18 cellular contexts compared by ENCODE assay signal in the genomic region with DNA sequence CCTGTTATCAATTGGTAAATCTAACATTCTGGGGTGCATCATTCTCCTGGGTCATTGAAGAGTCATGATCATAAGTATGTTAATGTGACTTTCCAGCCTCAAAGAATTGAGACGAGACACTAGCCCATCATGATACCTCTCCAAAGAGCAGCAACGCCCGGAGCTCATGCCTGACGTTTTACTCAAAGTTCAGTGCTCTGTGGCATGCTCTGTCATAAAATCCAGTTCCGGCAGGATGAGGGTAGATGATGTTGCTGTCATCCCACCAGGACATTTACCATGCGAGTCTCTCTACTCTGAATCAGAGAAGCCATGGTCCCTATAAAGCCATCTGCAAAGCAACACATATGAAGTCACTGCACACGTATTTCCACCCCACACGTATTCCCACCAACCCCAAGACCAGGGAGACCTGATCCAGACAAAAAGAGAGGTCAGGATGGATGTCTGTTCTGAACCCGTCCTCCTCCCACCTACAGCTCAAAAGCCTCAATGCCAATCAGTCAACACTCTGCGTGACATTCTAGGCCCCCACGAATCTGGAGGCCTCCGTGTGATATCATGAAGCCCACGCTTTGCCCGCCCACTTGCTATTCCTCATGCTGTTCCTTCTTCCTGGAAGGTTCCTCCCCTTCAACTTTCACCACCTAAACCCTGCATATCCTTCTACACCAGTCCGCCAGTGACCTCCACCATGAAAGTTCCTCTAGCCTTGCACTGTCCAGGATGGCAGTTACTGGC.
DNase-seq lines count a peak whose midpoint lies in the region; ATAC-seq and TF ChIP-seq lines count a peak whose summit lies in the region.
"Had no signal": no experiment of that assay in that cellular context is flagged by ENCODE, and none has a peak within 500 bp of the region (broad histone marks: within the 10 kb centered on the region; RNA-seq: fewer than 3 reads in every experiment).

No MANE protein-coding gene starts in this region.

- intact Hi-C loops in CD4-positive, alpha-beta memory T cell (cut with micrococcal nuclease), result no loop called here

- peaks cover 18% of the 10 kb centered on the region for H3K36me3 Mint-ChIP-seq in CD4-positive, CD25-positive, alpha-beta regulatory T cell
- H3K36me3 Mint-ChIP-seq in CD4-positive, alpha-beta memory T cell, result peaks cover 11 to 35% of the 10 kb centered on the region in 2 donors
- H3K36me3 Mint-ChIP-seq in neural crest cell (ENCODE audit: low read depth), result peaks cover 10% of the 10 kb centered on the region

- H3K4me1 ChIP-seq in CD4-positive, CD25-positive, alpha-beta regulatory T cell (ENCODE audit: control insufficient read depth, insufficient read depth, low read length, poor library complexity, severe bottlenecking), result peaks cover 8% of the 10 kb centered on the region
- H3K4me1 ChIP-seq in CD4-positive, alpha-beta memory T cell (ENCODE audit: insufficient read depth, low read length), result peaks cover 11% of the 10 kb centered on the region

- no peak for DNase-seq in CD4-positive, CD25-positive, alpha-beta regulatory T cell
- no peak for DNase-seq in CD4-positive, alpha-beta memory T cell
- DNase-seq in caudate nucleus (lab: John Stamatoyannopoulos, UW) (peak in 44 of 61 donors; percentile 15 to 95 (median 67)), neural crest cell (ENCODE audit: low read depth, low spot score) (no peak), superior temporal gyrus (ENCODE audit: extremely low spot score) (no peak), OCI-M2 (lab: John Stamatoyannopoulos, UW; ENCODE audit: unreplicated experiment) (no peak)
- DNase-seq: effector memory CD4-positive, alpha-beta T cell; esophagus squamous epithelium; GOT3; NCI-H1092 treated with DMSO at 0.1 percent for 48 hours; NCI-H2107; NCI-H526; right lobe of liver; stimulated activated naive B cell treated with anti-CD40 and anti-IgM and Interleukin-4, amounts not matched to agents 10 μg/mL and 1 μg/mL and 100 μg/mL, for 72 hours had no signal

- H3K27me3 Mint-ChIP-seq in CD4-positive, CD25-positive, alpha-beta regulatory T cell, result no peaks in the 10 kb centered on the region
- H3K27me3 Mint-ChIP-seq in CD4-positive, alpha-beta memory T cell, result no peaks in the 10 kb centered on the region
- no peaks in the 10 kb centered on the region for H3K27me3 Mint-ChIP-seq in neural crest cell (ENCODE audit: low read depth)
- H3K27me3 Mint-ChIP-seq: central memory CD8-positive, alpha-beta T cell; stimulated activated naive B cell treated with anti-CD40 and anti-IgM and Interleukin-4, amounts not matched to agents 10 μg/mL and 1 μg/mL and 100 μg/mL, for 72 hours had no signal

- no peak for TF ChIP-seq CTCF in neural crest cell (conservative IDR thresholded peaks at IDR 0.05)

- H3K36me3 ChIP-seq in CD4-positive, CD25-positive, alpha-beta regulatory T cell (ENCODE audit: control insufficient read depth, insufficient read depth, low read length), result peaks cover 28% of the 10 kb centered on the region
- H3K36me3 ChIP-seq in CD4-positive, alpha-beta memory T cell (ENCODE audit: insufficient read depth, low read length), result no peaks in the 10 kb centered on the region
- H3K36me3 ChIP-seq: right lobe of liver had no signal

- H3K4me1 Mint-ChIP-seq in CD4-positive, CD25-positive, alpha-beta regulatory T cell, result peaks cover 8 to 41% (median 20%) of the 10 kb centered on the region in 4 donors
- H3K4me1 Mint-ChIP-seq in CD4-positive, alpha-beta memory T cell, result peaks cover 9 to 36% (median 18%) of the 10 kb centered on the region in 4 donors
- H3K4me1 Mint-ChIP-seq in neural crest cell, result peaks cover 63% of the 10 kb centered on the region

- H3K9me3 Mint-ChIP-seq in CD4-positive, CD25-positive, alpha-beta regulatory T cell, result no peaks in the 10 kb centered on the region
- peaks cover 0 to 2% (median 0%) of the 10 kb centered on the region in 8 donors for H3K9me3 Mint-ChIP-seq in CD4-positive, alpha-beta memory T cell
- no peaks in the 10 kb centered on the region for H3K9me3 Mint-ChIP-seq in neural crest cell
- H3K9me3 Mint-ChIP-seq: central memory CD8-positive, alpha-beta T cell; stimulated activated naive B cell treated with anti-CD40 and anti-IgM and Interleukin-4, amounts not matched to agents 10 μg/mL and 1 μg/mL and 100 μg/mL, for 72 hours had no signal

- no peaks in the 10 kb centered on the region for H3K9me3 ChIP-seq in CD4-positive, CD25-positive, alpha-beta regulatory T cell (ENCODE audit: control insufficient read depth in 2 of 2, low read length in 2 of 2)
- H3K9me3 ChIP-seq in CD4-positive, alpha-beta memory T cell (ENCODE audit: control insufficient read depth in 1 of 2, low read length in 2 of 2), result no peaks in the 10 kb centered on the region
- H3K9me3 ChIP-seq: esophagus squamous epithelium, right lobe of liver had no signal

- H3K27me3 ChIP-seq in CD4-positive, CD25-positive, alpha-beta regulatory T cell (ENCODE audit: control insufficient read depth, insufficient read depth, low read length), result no peaks in the 10 kb centered on the region
- H3K27me3 ChIP-seq in CD4-positive, alpha-beta memory T cell (ENCODE audit: insufficient read depth, low read length), result no peaks in the 10 kb centered on the region
- H3K27me3 ChIP-seq: esophagus squamous epithelium, right lobe of liver had no signal

- no peak overlapping the region for H3K27ac ChIP-seq in CD4-positive, CD25-positive, alpha-beta regulatory T cell (ENCODE audit: insufficient read depth, low read length, poor library complexity, severe bottlenecking)
- H3K27ac ChIP-seq in CD4-positive, alpha-beta memory T cell (ENCODE audit: low read depth, low read length), result no peak overlapping the region
- H3K27ac ChIP-seq in caudate nucleus (ENCODE audit: low read depth, low read length), result peak overlapping the region; percentile 82
- H3K27ac ChIP-seq: right lobe of liver had no signal

- POLR2A ChIA-PET in CD4-positive, alpha-beta memory T cell (lab: Charles Lee; ENCODE audit: partially characterized antibody), result interaction anchor here (1.3 to 1.9 kb wide), 3 partner anchors 18 to 21 kb away, joined by 3 to 14 read pairs (median 5); no protein-coding TSS in a partner anchor

- peak overlapping the region; percentile 37 to 89 (median 53) for H3K27ac Mint-ChIP-seq in CD4-positive, CD25-positive, alpha-beta regulatory T cell
- peak overlapping the region; percentile 25 to 83 (median 50) for H3K27ac Mint-ChIP-seq in CD4-positive, alpha-beta memory T cell
- no peak overlapping the region for H3K27ac Mint-ChIP-seq in neural crest cell (ENCODE audit: unreplicated experiment)
- H3K27ac Mint-ChIP-seq: stimulated activated naive B cell treated with anti-CD40 and anti-IgM and Interleukin-4, amounts not matched to agents 10 μg/mL and 1 μg/mL and 100 μg/mL, for 72 hours had no signal

- CTCF ChIA-PET in CD4-positive, alpha-beta memory T cell (lab: Charles Lee; ENCODE audit: partially characterized antibody), result no interaction called here

- H3K4me3 ChIP-seq in CD4-positive, CD25-positive, alpha-beta regulatory T cell (ENCODE audit: low read depth, low read length), result no peak overlapping the region
- no peak overlapping the region for H3K4me3 ChIP-seq in CD4-positive, alpha-beta memory T cell (ENCODE audit: low read length in 2 of 2)
- H3K4me3 ChIP-seq: esophagus squamous epithelium, right lobe of liver had no signal

- H3K4me3 Mint-ChIP-seq in CD4-positive, CD25-positive, alpha-beta regulatory T cell, result peak overlapping the region in 1 of 4 donors; percentile 75
- H3K4me3 Mint-ChIP-seq in CD4-positive, alpha-beta memory T cell, result no peak overlapping the region
- peak overlapping the region; percentile 16 for H3K4me3 Mint-ChIP-seq in neural crest cell
- H3K4me3 Mint-ChIP-seq: central memory CD8-positive, alpha-beta T cell; stimulated activated naive B cell treated with anti-CD40 and anti-IgM and Interleukin-4, amounts not matched to agents 10 μg/mL and 1 μg/mL and 100 μg/mL, for 72 hours had no signal

- no peak for ATAC-seq in CD4-positive, CD25-positive, alpha-beta regulatory T cell (ENCODE audit: low read depth in 2 of 2)
- ATAC-seq in GM19467 (IDR thresholded peaks at IDR 0.05; ENCODE audit: unreplicated experiment) (no peak), GM21717 (IDR thresholded peaks at IDR 0.05; ENCODE audit: unreplicated experiment) (no peak)
- ATAC-seq: left lobe of liver; right lobe of liver; stimulated activated naive B cell treated with anti-CD40 and anti-IgM and Interleukin-4, amounts not matched to agents 10 μg/mL and 1 μg/mL and 100 μg/mL, for 72 hours had no signal

Comparison
In these comparisons a context has a peak if more than half of its experiments do, and no peak if none do; other contexts are left out.
1. DNase-seq: peak in caudate nucleus (44 of 61); none in CD4-positive, CD25-positive, alpha-beta regulatory T cell (0 of 3), CD4-positive, alpha-beta memory T cell (0 of 5), neural crest cell (single experiment), superior temporal gyrus (single experiment) and OCI-M2 (single experiment).